8 cellular contexts compared by ENCODE assay signal in genomic region chr7:7970113-7970619, GRCh38. TPM values are rescaled to one million over a fixed set of nuclear protein-coding genes. Genes with fewer than 3 reads are reported as not detected.
DNase-seq lines count a peak whose midpoint lies in the region; ATAC-seq and TF ChIP-seq lines count a peak whose summit lies in the region.

No MANE protein-coding gene starts in this region.

- DNase-seq in CD4-positive, alpha-beta T cell, result no peak
- DNase-seq in NCI-H146 (lab: John Stamatoyannopoulos, UW) (peak; percentile 48), caudate nucleus (lab: John Stamatoyannopoulos, UW) (peak in 3 of 61 donors; percentile 18 to 37 (median 28)), ecto neural progenitor cell (ENCODE audit: low spot score) (no peak), SKM-1 treated with dmso at 0.1 percent for 144 hours (lab: John Stamatoyannopoulos, UW; ENCODE audit: unreplicated experiment) (no peak)
- no peak for DNase-seq in stimulated activated CD8-positive, alpha-beta memory T cell treated with anti-CD3 and anti-CD28 coated beads, Interleukin-4, amount 100 ng/mL, for 48 hours

- POLR2A ChIA-PET in CD4-positive, alpha-beta T cell (lab: Charles Lee), result interaction anchor here (0.6 to 8.1 kb wide), 34 partner anchors 9 to 330 kb away, joined by 3 to 92 read pairs (median 6); partner anchors contain the start of gene UMAD1

- H3K36me3 ChIP-seq in muscle layer of duodenum (ENCODE audit: control insufficient read depth in 1 of 2, insufficient read depth in 2 of 2, low read length in 2 of 2), result peaks cover 0 to 3% of the 10 kb centered on the region in 2 donors

- no peaks in the 10 kb centered on the region for H3K9me3 ChIP-seq in CD4-positive, alpha-beta T cell (ENCODE audit: control insufficient read depth, low read length)
- H3K9me3 ChIP-seq in muscle layer of duodenum (ENCODE audit: control insufficient read depth in 1 of 2, low read length in 2 of 2), result no peaks in the 10 kb centered on the region

- H3K27ac ChIP-seq in CD4-positive, alpha-beta T cell (ENCODE audit: low read depth, low read length), result peak overlapping the region; percentile 61
- H3K27ac ChIP-seq in caudate nucleus (ENCODE audit: low read depth, low read length), result peak overlapping the region; percentile 69
- H3K27ac ChIP-seq in muscle layer of duodenum (ENCODE audit: low read length), result peak overlapping the region; percentile 67

- H3K4me3 Mint-ChIP-seq in CD4-positive, alpha-beta T cell, result no peak overlapping the region

- no peak for ATAC-seq in CD4-positive, alpha-beta T cell (ENCODE audit: poor library complexity)
- no peak for ATAC-seq in GM21786 (IDR thresholded peaks at IDR 0.05; ENCODE audit: unreplicated experiment)

- TF ChIP-seq CTCF in CD4-positive, alpha-beta T cell (IDR thresholded peaks at IDR 0.05), result no peak

- peaks cover 38% of the 10 kb centered on the region for H3K4me1 Mint-ChIP-seq in CD4-positive, alpha-beta T cell (ENCODE audit: low read depth)

- no peaks in the 10 kb centered on the region for H3K9me3 Mint-ChIP-seq in CD4-positive, alpha-beta T cell

- H3K36me3 Mint-ChIP-seq in CD4-positive, alpha-beta T cell (ENCODE audit: low read depth), result peaks cover 4% of the 10 kb centered on the region

- peaks cover 0 to 19% of the 10 kb centered on the region in 2 donors for H3K4me1 ChIP-seq in muscle layer of duodenum (ENCODE audit: control insufficient read depth in 1 of 2, insufficient read depth in 2 of 2, low read length in 2 of 2)

- peak overlapping the region; percentile 82 to 92 for H3K4me3 ChIP-seq in muscle layer of duodenum (ENCODE audit: low read depth in 1 of 2, low read length in 2 of 2)

- CTCF ChIA-PET in CD4-positive, alpha-beta T cell (lab: Charles Lee), result interaction anchor here (0.8 to 1.9 kb wide), 5 partner anchors 14 to 220 kb away, joined by 3 to 6 read pairs (median 4); no protein-coding TSS in a partner anchor

- H3K27me3 ChIP-seq in CD4-positive, alpha-beta T cell (ENCODE audit: control insufficient read depth, insufficient read depth, low read length), result no peaks in the 10 kb centered on the region
- H3K27me3 ChIP-seq in muscle layer of duodenum (ENCODE audit: low read depth, low read length), result no peaks in the 10 kb centered on the region

- no peaks in the 10 kb centered on the region for H3K27me3 Mint-ChIP-seq in CD4-positive, alpha-beta T cell

- no peak overlapping the region for H3K27ac Mint-ChIP-seq in CD4-positive, alpha-beta T cell

- intact Hi-C loops in CD4-positive, alpha-beta T cell (cut with DNase I, micrococcal nuclease), result loop anchor here (2.0 to 10.0 kb wide), 7 partner anchors 19 to 785 kb away; partner anchors contain the start of gene C1GALT1 (in 1 of the 2)

RNA-seq across cellular contexts. Expression of gene GLCCI1, which starts 1.6 kb away (rescaled TPM):
- total RNA-seq in CD4-positive, alpha-beta T cell, result 10 to 100 TPM; 22.2 to 22.3 TPM
